ENCODE assay signal across 8 cellular contexts in the genomic region with DNA sequence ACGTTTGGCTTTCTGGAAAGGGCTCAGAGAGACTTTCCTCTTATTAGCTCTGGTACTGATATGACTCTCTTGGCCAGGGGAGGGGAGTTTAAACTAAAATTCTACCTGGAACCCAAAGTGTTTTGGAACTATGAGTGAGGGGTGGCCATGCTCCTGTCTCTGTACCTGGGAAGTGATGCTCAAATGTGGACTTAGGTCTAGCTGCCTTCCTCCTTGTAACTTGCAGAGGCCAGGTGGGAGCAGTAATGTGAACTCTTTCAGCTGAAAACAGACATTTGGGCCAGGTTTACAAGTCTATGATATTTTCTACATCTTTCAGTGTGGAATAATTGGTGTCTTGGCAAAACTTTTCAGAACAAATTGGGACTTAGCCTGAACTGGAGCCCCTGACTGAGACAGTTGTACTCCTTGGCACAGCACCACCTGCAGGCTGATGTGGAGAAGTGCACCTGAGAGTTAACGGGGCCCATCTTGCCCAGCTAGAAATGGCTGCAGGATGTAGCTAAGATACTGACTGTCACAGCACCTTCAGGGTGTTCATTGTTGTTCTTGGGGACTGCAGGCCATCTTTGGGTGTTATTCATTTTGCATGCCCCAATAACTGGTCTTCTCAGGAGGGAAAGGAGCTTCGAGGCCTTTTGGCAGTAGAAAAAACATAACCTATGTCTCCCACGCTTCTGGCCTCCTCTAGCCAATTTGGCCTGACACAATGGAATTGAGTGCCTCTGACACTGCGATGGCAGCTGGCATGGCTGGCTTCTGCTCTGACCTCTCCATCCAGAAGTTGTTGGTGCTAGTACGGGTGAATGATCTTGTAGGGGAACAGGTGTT. TPM values are rescaled to one million over a fixed set of nuclear protein-coding genes. Genes with fewer than 3 reads are reported as not detected.
DNase-seq lines count a peak whose midpoint lies in the region; ATAC-seq and TF ChIP-seq lines count a peak whose summit lies in the region.

No MANE protein-coding gene starts in this region.

- peaks cover 6% of the 10 kb centered on the region for H3K27me3 Mint-ChIP-seq in activated T-cell treated with anti-CD3 and anti-CD28 coated beads, Interleukin-2, amount 50 U/mL, for 4 hours (ENCODE audit: low read depth)

- intact Hi-C loops in testis (cut with DNase I; ENCODE audit: low total_unique reads) = loop anchor here (10.0 kb wide), 1 partner anchor 58 kb away; no protein-coding TSS in a partner anchor

- no peaks in the 10 kb centered on the region for H3K9me3 ChIP-seq in Peyer's patch
- H3K9me3 ChIP-seq in testis = no peaks in the 10 kb centered on the region

- TF ChIP-seq CTCF in Peyer's patch (IDR thresholded peaks at IDR 0.05) (peak; percentile 59 to 82 (median 73)), fibroblast of pulmonary artery (IDR thresholded peaks at IDR 0.05; ENCODE audit: low read length, missing control alignments) (peak; percentile 97), omental fat pad (IDR thresholded peaks at IDR 0.05) (peak in 1 of 3 donors; percentile 36), testis (IDR thresholded peaks at IDR 0.05) (peak; percentile 54 to 86 (median 83))

- no peak for TF ChIP-seq POLR2A in Peyer's patch (IDR thresholded peaks at IDR 0.05)
- no peak for TF ChIP-seq POLR2A in testis (IDR thresholded peaks at IDR 0.05)

- H3K36me3 Mint-ChIP-seq in activated T-cell treated with anti-CD3 and anti-CD28 coated beads, Interleukin-2, amount 50 U/mL, for 4 hours (ENCODE audit: insufficient read depth) = no peaks in the 10 kb centered on the region

- H3K4me3 Mint-ChIP-seq in activated T-cell treated with anti-CD3 and anti-CD28 coated beads, Interleukin-2, amount 50 U/mL, for 4 hours = no peak overlapping the region

- WGBS in testis, 2 donors = 57 to 64% methylated on average over 4 to 6 of the region's 6 CpGs

- H3K9me3 Mint-ChIP-seq in activated T-cell treated with anti-CD3 and anti-CD28 coated beads, Interleukin-2, amount 50 U/mL, for 4 hours = no peaks in the 10 kb centered on the region

- H3K36me3 ChIP-seq in Peyer's patch (no peaks in the 10 kb centered on the region), testis (ENCODE audit: low read depth, missing control alignments) (no peaks in the 10 kb centered on the region)

- peaks cover 6% of the 10 kb centered on the region for H3K4me1 Mint-ChIP-seq in activated T-cell treated with anti-CD3 and anti-CD28 coated beads, Interleukin-2, amount 50 U/mL, for 4 hours (ENCODE audit: low read depth)

- DNase-seq in DMS153 treated with DMSO at 0.1 percent for 48 hours (lab: John Stamatoyannopoulos, UW; ENCODE audit: unreplicated experiment) (peak; percentile 75), HT-29 (ENCODE audit: low spot score) (peak; percentile 82), Peyer's patch (peak; percentile 22 to 69 (median 65)), fibroblast of pulmonary artery (ENCODE audit: low read depth) (peak; percentile 85), omental fat pad (ENCODE audit: low spot score) (no peak), testis (peak; percentile 70)
- peak; percentile 55 for DNase-seq in activated T-cell treated with anti-CD3 and anti-CD28 coated beads, Interleukin-2, amount 50 U/mL, for 4 hours

- H3K4me3 ChIP-seq in Peyer's patch (no peak overlapping the region), fibroblast of pulmonary artery (replicated peaks; ENCODE audit: low read depth, low read length) (no peak overlapping the region), testis (no peak overlapping the region)

- H3K4me1 ChIP-seq in Peyer's patch (no peaks in the 10 kb centered on the region), testis (no peaks in the 10 kb centered on the region)

- ATAC-seq in GM21390 (IDR thresholded peaks at IDR 0.05; ENCODE audit: unreplicated experiment) (peak; percentile 80), omental fat pad (ENCODE audit: low FRiP score) (peak; percentile 89)
- ATAC-seq in activated T-cell treated with anti-CD3 and anti-CD28 coated beads, Interleukin-2, amount 50 U/mL, for 4 hours = peak; percentile 69 to 72

- no peaks in the 10 kb centered on the region for H3K27me3 ChIP-seq in Peyer's patch
- H3K27me3 ChIP-seq in testis = no peaks in the 10 kb centered on the region

- H3K27ac ChIP-seq in Peyer's patch (no peak overlapping the region), testis (no peak overlapping the region)

RNA-seq across cellular contexts. Expression of a gene that starts 37.1 kb away (rescaled TPM):
- not detected in 2 replicates for total RNA-seq in HT-29 (2014; rRNA removed; shearing (Covaris generic))
- total RNA-seq in Peyer's patch (1 to 10 TPM; 1.4 to 3.2 (median 2.2) TPM), omental fat pad (10 to 100 TPM; 13.4 to 29.3 (median 20.2) TPM), testis (1 to 10 TPM; 4.0 to 5.4 TPM)
- 10 to 100 TPM; 10.1 to 20.7 (median 11.2) TPM for total RNA-seq in activated T-cell treated with anti-CD3 and anti-CD28 coated beads, Interleukin-2, amount 50 U/mL, for 4 hours
- 7.0 TPM for polyA plus RNA-seq in testis (ENCODE audit: insufficient read depth, low read depth, low replicate concordance)
